ENCODE assay signal across 8 cellular contexts in the genomic region with DNA sequence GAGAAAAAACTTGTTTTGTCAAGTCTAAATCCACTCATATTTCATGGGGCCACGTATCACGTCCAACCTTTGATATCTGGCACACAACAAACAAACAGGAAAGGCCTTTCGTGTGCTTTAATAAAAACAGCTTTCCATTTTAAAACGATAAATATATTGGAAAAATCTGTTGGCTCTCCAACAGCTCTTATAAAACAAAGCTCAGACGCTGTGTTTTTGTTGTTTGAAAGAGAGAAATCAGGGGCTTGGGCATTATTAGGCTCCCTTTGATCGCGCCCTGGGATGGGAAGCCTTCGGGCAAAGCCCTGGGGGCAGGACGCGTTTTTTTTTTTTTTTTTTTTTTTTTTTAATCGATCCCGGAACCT. TPM values are rescaled to one million over a fixed set of nuclear protein-coding genes. Genes with fewer than 3 reads are reported as not detected.
DNase-seq lines count a peak whose midpoint lies in the region; ATAC-seq lines count a peak whose summit lies in the region.

No MANE protein-coding gene starts in this region.

- no peaks in the 10 kb centered on the region for H3K36me3 ChIP-seq in iPS-15b (ENCODE audit: control insufficient read depth, insufficient read depth, low read length)

- H3K4me1 Mint-ChIP-seq in activated CD8-positive, alpha-beta T cell treated with anti-CD3 and anti-CD28 coated beads, Interleukin-2, amount 10 ng/mL, durations not matched to agents 7 days and 5 days (ENCODE audit: low read depth), result peaks cover 16% of the 10 kb centered on the region
- H3K4me1 Mint-ChIP-seq in stimulated activated naive B cell treated with anti-CD40 and anti-IgM and Interleukin-4, amounts not matched to agents 10 μg/mL and 1 μg/mL and 100 μg/mL, for 72 hours, result peaks cover 10 to 17% of the 10 kb centered on the region in 2 donors

- H3K4me1 ChIP-seq in iPS-15b (ENCODE audit: control insufficient read depth, insufficient read depth, low read length), result peaks cover 16% of the 10 kb centered on the region

- peak overlapping the region; percentile 28 for H3K9ac ChIP-seq in iPS-15b (ENCODE audit: low read depth, low read length)

- peak; percentile 57 for DNase-seq in NCI-H345 treated with DMSO at 0.1 percent for 48 hours (lab: John Stamatoyannopoulos, UW; ENCODE audit: unreplicated experiment)
- DNase-seq in NCI-H345 (lab: John Stamatoyannopoulos, UW), result no peak
- DNase-seq in activated CD8-positive, alpha-beta T cell treated with anti-CD3 and anti-CD28 coated beads, Interleukin-2, amount 10 ng/mL, durations not matched to agents 7 days and 5 days, result no peak
- no peak for DNase-seq in stimulated activated naive B cell treated with anti-CD40 and anti-IgM and Interleukin-4, amounts not matched to agents 10 μg/mL and 1 μg/mL and 100 μg/mL, for 72 hours
- no peak for DNase-seq in HPDE6-E6E7 (ENCODE audit: extremely low spot score)
- DNase-seq in NCI-H446 (lab: John Stamatoyannopoulos, UW), result no peak

- H3K4me3 ChIP-seq in iPS-15b (ENCODE audit: low read depth, low read length), result peak overlapping the region; percentile 47

- no peak for ATAC-seq in activated CD8-positive, alpha-beta T cell treated with anti-CD3 and anti-CD28 coated beads, Interleukin-2, amount 10 ng/mL, durations not matched to agents 7 days and 5 days
- ATAC-seq in stimulated activated naive B cell treated with anti-CD40 and anti-IgM and Interleukin-4, amounts not matched to agents 10 μg/mL and 1 μg/mL and 100 μg/mL, for 72 hours (replicated peaks), result no peak
- no peak for ATAC-seq in HG02840 (IDR thresholded peaks at IDR 0.05; ENCODE audit: low FRiP score, unreplicated experiment)

- H3K9me3 ChIP-seq in iPS-15b (ENCODE audit: control insufficient read depth, insufficient read depth, low read length), result peaks cover 7% of the 10 kb centered on the region

- H3K27me3 Mint-ChIP-seq in activated CD8-positive, alpha-beta T cell treated with anti-CD3 and anti-CD28 coated beads, Interleukin-2, amount 10 ng/mL, durations not matched to agents 7 days and 5 days (ENCODE audit: low read depth), result peaks cover 32% of the 10 kb centered on the region
- H3K27me3 Mint-ChIP-seq in stimulated activated naive B cell treated with anti-CD40 and anti-IgM and Interleukin-4, amounts not matched to agents 10 μg/mL and 1 μg/mL and 100 μg/mL, for 72 hours, result peaks cover 27 to 29% of the 10 kb centered on the region in 2 donors

- CTCF ChIA-PET in activated CD8-positive, alpha-beta T cell treated with anti-CD3 and anti-CD28 coated beads, Interleukin-2, amount 10 ng/mL, durations not matched to agents 7 days and 5 days (lab: Charles Lee), result no interaction called here

- no peaks in the 10 kb centered on the region for H3K36me3 Mint-ChIP-seq in activated CD8-positive, alpha-beta T cell treated with anti-CD3 and anti-CD28 coated beads, Interleukin-2, amount 10 ng/mL, durations not matched to agents 7 days and 5 days (ENCODE audit: low read depth)
- peaks cover 3 to 4% of the 10 kb centered on the region in 2 donors for H3K36me3 Mint-ChIP-seq in stimulated activated naive B cell treated with anti-CD40 and anti-IgM and Interleukin-4, amounts not matched to agents 10 μg/mL and 1 μg/mL and 100 μg/mL, for 72 hours

- peaks cover 10% of the 10 kb centered on the region for H3K9me3 Mint-ChIP-seq in activated CD8-positive, alpha-beta T cell treated with anti-CD3 and anti-CD28 coated beads, Interleukin-2, amount 10 ng/mL, durations not matched to agents 7 days and 5 days (ENCODE audit: insufficient read depth)
- H3K9me3 Mint-ChIP-seq in stimulated activated naive B cell treated with anti-CD40 and anti-IgM and Interleukin-4, amounts not matched to agents 10 μg/mL and 1 μg/mL and 100 μg/mL, for 72 hours, result peaks cover 9 to 13% of the 10 kb centered on the region in 2 donors

- peak overlapping the region; percentile 64 for H3K4me3 Mint-ChIP-seq in activated CD8-positive, alpha-beta T cell treated with anti-CD3 and anti-CD28 coated beads, Interleukin-2, amount 10 ng/mL, durations not matched to agents 7 days and 5 days
- H3K4me3 Mint-ChIP-seq in stimulated activated naive B cell treated with anti-CD40 and anti-IgM and Interleukin-4, amounts not matched to agents 10 μg/mL and 1 μg/mL and 100 μg/mL, for 72 hours, result peak overlapping the region; percentile 64 to 70

- POLR2A ChIA-PET in activated CD8-positive, alpha-beta T cell treated with anti-CD3 and anti-CD28 coated beads, Interleukin-2, amount 10 ng/mL, durations not matched to agents 7 days and 5 days (lab: Charles Lee), result interaction anchor here (0.6 kb wide), 1 partner anchor 57 kb away, joined by 3 read pairs; no protein-coding TSS in a partner anchor

- H3K27me3 ChIP-seq in iPS-15b (ENCODE audit: control insufficient read depth, insufficient read depth, low read length), result no peaks in the 10 kb centered on the region

- no peak overlapping the region for H3K27ac Mint-ChIP-seq in activated CD8-positive, alpha-beta T cell treated with anti-CD3 and anti-CD28 coated beads, Interleukin-2, amount 10 ng/mL, durations not matched to agents 7 days and 5 days
- H3K27ac Mint-ChIP-seq in stimulated activated naive B cell treated with anti-CD40 and anti-IgM and Interleukin-4, amounts not matched to agents 10 μg/mL and 1 μg/mL and 100 μg/mL, for 72 hours, result peak overlapping the region; percentile 49

RNA-seq across cellular contexts. Expression of gene PLEKHA5, which starts 0.4 kb away (rescaled TPM):
- total RNA-seq in activated CD8-positive, alpha-beta T cell treated with anti-CD3 and anti-CD28 coated beads, Interleukin-2, amount 10 ng/mL, durations not matched to agents 7 days and 5 days, result 1 to 10 TPM; 3.4 to 3.7 TPM
